Comparison of ENCODE assay signal across 28 cellular contexts in genomic region chr2:173323371-173323770, GRCh38.
"Had no signal": no experiment of that assay in that cellular context is flagged by ENCODE, and none has a peak within 500 bp of the region (broad histone marks: within the 10 kb centered on the region; RNA-seq: fewer than 3 reads in every experiment).

No MANE protein-coding gene starts in this region.

- H3K4me3 Mint-ChIP-seq: naive thymus-derived CD4-positive, alpha-beta T cell; nephron; stimulated activated memory B cell treated with anti-CD40 and anti-IgM and Interleukin-4, amounts not matched to agents 10 μg/mL and 1 μg/mL and 100 μg/mL, for 72 hours; type B pancreatic cell had no signal

- H3K27me3 Mint-ChIP-seq: type B pancreatic cell had no signal

- H3K4me1 Mint-ChIP-seq: naive thymus-derived CD4-positive, alpha-beta T cell; nephron; stimulated activated memory B cell treated with anti-CD40 and anti-IgM and Interleukin-4, amounts not matched to agents 10 μg/mL and 1 μg/mL and 100 μg/mL, for 72 hours had no signal

- DNase-seq: dermis blood vessel endothelial cell; effector memory CD4-positive, alpha-beta T cell; foreskin keratinocyte; heart left ventricle; left cardiac atrium; left lung; mesenchymal stem cell; midbrain; naive thymus-derived CD4-positive, alpha-beta T cell; nucleus accumbens; stimulated activated CD4-positive, alpha-beta T cell treated with anti-CD3 and anti-CD28 coated beads, Interleukin-12 subunit alpha, Interleukin-12 subunit beta, amount 100 ng/mL, for 4 hours; stimulated activated CD4-positive, alpha-beta T cell treated with anti-CD3 and anti-CD28 coated beads, Interleukin-1b, Interleukin-23, amount 100 ng/mL, for 48 hours; stimulated activated CD4-positive, alpha-beta T cell treated with anti-CD3 and anti-CD28 coated beads, Interleukin-4, amount 100 ng/mL, for 24 hours; stimulated activated naive CD8-positive, alpha-beta T cell treated with anti-CD3 and anti-CD28 coated beads, Interleukin-15, Interleukin-2, amounts not matched to agents 100 U/mL and 50 U/mL, for 24 hours; substantia nigra; testis; tibial artery had no signal

- H3K27me3 ChIP-seq: esophagus muscularis mucosa, gastroesophageal sphincter, heart left ventricle, hepatocyte, left lung, right atrium auricular region, testis, tibial artery had no signal

- H3K27ac Mint-ChIP-seq: nephron; stimulated activated memory B cell treated with anti-CD40 and anti-IgM and Interleukin-4, amounts not matched to agents 10 μg/mL and 1 μg/mL and 100 μg/mL, for 72 hours; type B pancreatic cell had no signal

- H3K9me3 Mint-ChIP-seq: type B pancreatic cell had no signal

- H3K36me3 Mint-ChIP-seq: stimulated activated memory B cell treated with anti-CD40 and anti-IgM and Interleukin-4, amounts not matched to agents 10 μg/mL and 1 μg/mL and 100 μg/mL, for 72 hours; type B pancreatic cell had no signal

- H3K27ac ChIP-seq: coronary artery, esophagus muscularis mucosa, foreskin keratinocyte, gastroesophageal sphincter, heart left ventricle, hepatocyte, left lung, prostate gland, right atrium auricular region, testis, tibial artery had no signal

- H3K9me3 ChIP-seq: prostate gland, testis had no signal

- H3K36me3 ChIP-seq: esophagus muscularis mucosa, gastroesophageal sphincter, heart left ventricle, left lung, prostate gland, right atrium auricular region, tibial artery had no signal

- ATAC-seq: foreskin keratinocyte; gastroesophageal sphincter; heart left ventricle; left cardiac atrium; left lung; naive thymus-derived CD4-positive, alpha-beta T cell; sciatic nerve; stimulated activated memory B cell treated with anti-CD40 and anti-IgM and Interleukin-4, amounts not matched to agents 10 μg/mL and 1 μg/mL and 100 μg/mL, for 72 hours; stimulated activated naive CD8-positive, alpha-beta T cell treated with anti-CD3 and anti-CD28 coated beads, Interleukin-15, Interleukin-2, amounts not matched to agents 100 U/mL and 50 U/mL, for 24 hours had no signal

- H3K4me1 ChIP-seq: esophagus muscularis mucosa, foreskin keratinocyte, gastroesophageal sphincter, heart left ventricle, left lung, prostate gland, right atrium auricular region, testis, tibial artery had no signal

- H3K4me3 ChIP-seq: coronary artery, esophagus muscularis mucosa, gastroesophageal sphincter, heart left ventricle, hepatocyte, left lung, prostate gland, right atrium auricular region, smooth muscle cell, testis, tibial artery had no signal
